ENCODE assay signal across 20 cellular contexts in the genomic region with DNA sequence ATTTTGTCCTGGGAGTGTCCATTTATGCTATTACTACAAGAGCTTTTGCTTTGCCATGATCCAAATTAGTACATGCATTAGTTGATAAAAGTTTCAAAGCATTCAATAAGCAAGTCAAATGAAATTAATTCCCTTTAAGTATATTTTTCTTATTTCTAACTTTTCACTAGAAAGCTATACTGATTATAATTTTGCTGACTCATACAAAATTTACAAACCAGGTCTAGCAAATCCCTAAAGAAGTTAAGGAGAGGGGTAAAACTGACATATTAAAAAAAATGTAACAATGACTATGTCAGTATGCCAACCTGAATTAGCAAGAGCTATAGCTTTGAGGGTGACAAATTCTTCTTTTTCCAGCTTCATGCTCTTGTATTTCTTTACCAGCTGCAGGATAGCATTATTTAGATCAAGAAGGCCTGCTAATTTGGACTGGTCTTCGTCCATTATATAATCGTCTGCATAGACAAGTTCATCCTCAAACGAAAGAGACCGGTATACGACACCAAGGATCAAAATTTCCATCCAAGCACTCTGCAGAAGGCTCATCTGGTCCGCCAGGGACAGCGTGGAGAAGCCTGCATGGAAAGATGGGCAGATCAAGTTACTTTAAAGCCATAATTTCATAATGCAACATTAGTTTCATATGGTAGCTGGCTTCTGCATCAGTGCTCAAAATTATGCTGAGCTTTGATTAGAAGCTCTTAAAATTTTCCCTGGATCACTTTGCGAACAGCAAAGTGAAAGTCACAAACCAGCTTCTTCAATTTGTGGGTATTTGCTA.
DNase-seq lines count a peak whose midpoint lies in the region; FAIRE-seq and TF ChIP-seq lines count a peak whose summit lies in the region.
"Had no signal": no experiment of that assay in that cellular context is flagged by ENCODE, and none has a peak within 500 bp of the region (broad histone marks: within the 10 kb centered on the region; RNA-seq: fewer than 3 reads in every experiment).

No MANE protein-coding gene starts in this region.

- no peak overlapping the region for H3K9ac ChIP-seq in skeletal muscle satellite cell (ENCODE audit: low read depth, low read length)

- H3K27me3 ChIP-seq in ectodermal cell (ENCODE audit: control insufficient read depth, insufficient read depth, low read length, poor library complexity, severe bottlenecking) (no peaks in the 10 kb centered on the region), skeletal muscle satellite cell (ENCODE audit: control insufficient read depth, insufficient read depth, low read length) (no peaks in the 10 kb centered on the region)
- H3K27me3 ChIP-seq: Peyer's patch had no signal

- WGBS in ectodermal cell, 2 experiments = 88 to 90% methylated on average over 8 of the region's 8 CpGs

- H3K9me3 ChIP-seq in ectodermal cell (ENCODE audit: control insufficient read depth, low read length) = no peaks in the 10 kb centered on the region
- H3K9me3 ChIP-seq in skeletal muscle satellite cell (replicated peaks; ENCODE audit: low read length) = no peaks in the 10 kb centered on the region
- H3K9me3 ChIP-seq: Peyer's patch had no signal

- H3K4me1 ChIP-seq in ectodermal cell (ENCODE audit: control insufficient read depth, insufficient read depth, low read length) (no peaks in the 10 kb centered on the region), skeletal muscle satellite cell (ENCODE audit: control insufficient read depth, insufficient read depth, low read length) (peaks cover 8% of the 10 kb centered on the region)
- H3K4me1 ChIP-seq: Peyer's patch had no signal

- no peak for TF ChIP-seq CTCF in D721Med (IDR thresholded peaks at IDR 0.05; ENCODE audit: insufficient read depth, missing control alignments)

- H3K27ac ChIP-seq in ectodermal cell (ENCODE audit: insufficient read depth, low read depth, low read length, poor library complexity, severe bottlenecking) = peak overlapping the region; percentile 16
- H3K27ac ChIP-seq: Peyer's patch had no signal

- H3K4me3 ChIP-seq in ectodermal cell (ENCODE audit: insufficient read depth, low read depth, low read length) (no peak overlapping the region), skeletal muscle satellite cell (ENCODE audit: low read length) (no peak overlapping the region)
- H3K4me3 ChIP-seq: Peyer's patch had no signal

- H3K36me3 ChIP-seq in ectodermal cell (ENCODE audit: control insufficient read depth, insufficient read depth, low read length) (no peaks in the 10 kb centered on the region), skeletal muscle satellite cell (ENCODE audit: insufficient read depth, low read length) (no peaks in the 10 kb centered on the region)
- H3K36me3 ChIP-seq: Peyer's patch had no signal

- H3K4me2 ChIP-seq in skeletal muscle satellite cell (ENCODE audit: low read length) = peak overlapping the region; percentile 37

- no peak for DNase-seq in D721Med (ENCODE audit: insufficient read length, low spot score)
- DNase-seq in NCI-H2171 (lab: John Stamatoyannopoulos, UW) = peak; percentile 70
- no peak for DNase-seq in dermis blood vessel endothelial cell
- no peak for DNase-seq in stimulated activated CD4-positive, alpha-beta T cell treated with anti-CD3 and anti-CD28 coated beads, Interleukin-1b, Interleukin-23, amount 100 ng/mL, for 48 hours
- no peak for DNase-seq in SIG-M5 (lab: John Stamatoyannopoulos, UW)
- DNase-seq: AML-193; DMS 273 treated with DMSO at 0.1 percent for 48 hours; DND-41; H7; Karpas-422; NCI-H1048; NCI-H1436; NCI-H2081; NCI-H2227 treated with DMSO at 0.1 percent for 48 hours; NCI-H526; NK-92 treated with Interleukin-12 subunit alpha and Interleukin-12 subunit beta, amount 100 ng/mL, for 24 hours; Peyer's patch; T-cell had no signal

- peak; percentile 84 for FAIRE-seq in D721Med (lab: Jason Lieb, UNC)
